Comparison of ENCODE assay signal across 15 cellular contexts in the genomic region with DNA sequence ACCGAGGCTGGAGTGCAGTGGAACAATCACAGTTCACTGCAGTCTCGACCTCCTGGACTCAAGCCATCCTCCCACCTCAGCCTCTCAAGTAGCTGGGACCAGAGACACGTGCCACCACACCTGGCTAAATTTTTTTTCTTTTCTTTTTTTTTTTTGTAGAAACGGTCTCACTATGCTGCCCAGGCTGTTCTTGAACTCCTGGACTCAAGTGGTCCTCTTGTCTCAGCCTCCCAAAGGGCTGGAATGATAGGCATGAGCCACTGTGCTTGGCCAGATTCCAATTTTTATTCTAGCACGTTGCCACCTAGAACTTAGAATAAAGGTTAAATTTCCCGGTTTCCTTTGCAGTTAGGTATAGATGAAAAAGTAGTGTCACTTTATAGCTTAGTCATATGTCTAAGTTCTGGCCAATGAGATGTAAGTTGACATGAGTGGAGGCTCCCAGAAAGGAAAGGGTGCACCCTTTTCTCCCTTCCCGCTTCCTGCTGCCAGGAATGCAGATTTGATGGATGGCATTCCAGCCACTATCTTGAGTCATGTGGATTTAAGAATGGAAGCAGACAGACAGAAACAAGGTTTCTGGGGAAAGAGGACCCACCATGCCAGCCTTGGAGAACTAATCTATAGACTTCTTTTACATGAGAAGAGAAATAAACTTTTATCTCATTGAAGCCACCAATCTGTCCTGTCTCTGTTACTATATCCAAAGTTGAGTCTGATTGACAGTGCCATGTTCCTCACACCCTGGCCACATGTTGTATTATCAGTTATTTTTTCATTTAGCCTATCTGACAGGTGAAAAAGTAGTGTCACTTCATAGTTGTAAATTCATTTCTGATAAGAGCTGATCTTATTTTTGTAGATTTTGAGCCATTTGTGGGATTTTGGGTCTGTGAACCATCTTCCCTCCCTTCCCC.
DNase-seq lines count a peak whose midpoint lies in the region; TF ChIP-seq lines count a peak whose summit lies in the region.
"Had no signal": no experiment of that assay in that cellular context is flagged by ENCODE, and none has a peak within 500 bp of the region (broad histone marks: within the 10 kb centered on the region; RNA-seq: fewer than 3 reads in every experiment).

No MANE protein-coding gene starts in this region.

- no peaks in the 10 kb centered on the region for H4K20me1 ChIP-seq in SU-DHL-6 (ENCODE audit: low read depth, low read length)

- H3K9me3 ChIP-seq in SU-DHL-6 (ENCODE audit: insufficient read depth, low read length), result no peaks in the 10 kb centered on the region
- H3K9me3 ChIP-seq in transverse colon, result no peaks in the 10 kb centered on the region
- H3K9me3 ChIP-seq in tibial artery, result no peaks in the 10 kb centered on the region
- no peaks in the 10 kb centered on the region for H3K9me3 ChIP-seq in WERI-Rb-1 (ENCODE audit: severe bottlenecking)
- H3K9me3 ChIP-seq: breast epithelium, uterus had no signal

- H3K27ac Mint-ChIP-seq in HFFc6, result no peak overlapping the region
- H3K27ac Mint-ChIP-seq: activated T-helper 2 cell treated with anti-CD3 and anti-CD28 coated beads, Interferon-gamma antibody, Interleukin-2, Interleukin-4, amounts not matched to agents 10 μg/mL and 5 μg/mL and 100 μg/mL, durations not matched to agents 14 hours and 24 hours and 36 hours; T-helper 17 cell had no signal

- TF ChIP-seq POLR2A in transverse colon (IDR thresholded peaks at IDR 0.05), result no peak

- H3K36me3 Mint-ChIP-seq in HFFc6 (ENCODE audit: low read depth), result no peaks in the 10 kb centered on the region

- TF ChIP-seq EP300 in transverse colon (IDR thresholded peaks at IDR 0.05; ENCODE audit: low read depth), result no peak

- no peak overlapping the region for H2AFZ ChIP-seq in SU-DHL-6 (ENCODE audit: low read depth, low read length, severe bottlenecking)
- H2AFZ ChIP-seq: parathyroid adenoma had no signal

- H3K27me3 ChIP-seq in SU-DHL-6 (ENCODE audit: low read length) (no peaks in the 10 kb centered on the region), transverse colon (no peaks in the 10 kb centered on the region), tibial artery (no peaks in the 10 kb centered on the region), WERI-Rb-1 (ENCODE audit: insufficient read depth, low read depth, severe bottlenecking) (no peaks in the 10 kb centered on the region)
- H3K27me3 ChIP-seq: breast epithelium, uterus had no signal

- 59 to 61% methylated on average over 5 to 7 of the region's 7 CpGs for WGBS in transverse colon (ENCODE audit: low coverage in 1 of 2), 2 donors

- peaks cover 9% of the 10 kb centered on the region for H3K4me1 Mint-ChIP-seq in HFFc6 (ENCODE audit: low read depth)

- H3F3A ChIP-seq in SU-DHL-6 (ENCODE audit: insufficient read depth), result peaks cover 70% of the 10 kb centered on the region

- DNase-seq in AG08395 (ENCODE audit: low spot score), result peak; percentile 38
- peak; percentile 6 for DNase-seq in HFFc6
- DNase-seq in islet precursor cell, result peak; percentile 83
- DNase-seq in transverse colon, result no peak
- no peak for DNase-seq in tibial artery
- DNase-seq in NCI-H1694 treated with DMSO at 0.1 percent for 48 hours (lab: John Stamatoyannopoulos, UW), result no peak
- DNase-seq in WERI-Rb-1, result no peak
- DNase-seq: KBM-7, NCI-H2029 treated with DMSO at 0.1 percent for 48 hours, T-helper 17 cell, uterus had no signal

- H3K4me2 ChIP-seq in SU-DHL-6 (ENCODE audit: low read depth, low read length, poor library complexity, severe bottlenecking), result peak overlapping the region; percentile 56

- no peak overlapping the region for H3K4me3 Mint-ChIP-seq in HFFc6
- H3K4me3 Mint-ChIP-seq: T-helper 17 cell had no signal

- no peaks in the 10 kb centered on the region for H3K9me2 ChIP-seq in SU-DHL-6 (replicated peaks; ENCODE audit: insufficient read depth, low read length)

- no peaks in the 10 kb centered on the region for H3K9me3 Mint-ChIP-seq in HFFc6
- H3K9me3 Mint-ChIP-seq: activated T-helper 2 cell treated with anti-CD3 and anti-CD28 coated beads, Interferon-gamma antibody, Interleukin-2, Interleukin-4, amounts not matched to agents 10 μg/mL and 5 μg/mL and 100 μg/mL, durations not matched to agents 14 hours and 24 hours and 36 hours had no signal

- no peak overlapping the region for H3K9ac ChIP-seq in SU-DHL-6 (ENCODE audit: low read length)
- H3K9ac ChIP-seq: parathyroid adenoma had no signal

- no peak for TF ChIP-seq CTCF in HFFc6 (IDR thresholded peaks at IDR 0.05)
- TF ChIP-seq CTCF in SU-DHL-6 (IDR thresholded peaks at IDR 0.05; ENCODE audit: insufficient read depth, low read length, poor library complexity, severe bottlenecking), result no peak
- TF ChIP-seq CTCF in transverse colon (IDR thresholded peaks at IDR 0.05), result no peak
- TF ChIP-seq CTCF in tibial artery (IDR thresholded peaks at IDR 0.05), result no peak
- no peak for TF ChIP-seq CTCF in WERI-Rb-1 (IDR thresholded peaks at IDR 0.05; ENCODE audit: low read depth, low read length)

- in situ Hi-C loops in transverse colon (cut with MboI; ENCODE audit: low pct_ligation_motif_present in 1 of 4, low pct_unique_long_range_greater_than_20kb in 1 of 4, low sequenced_read_pairs in 3 of 4), result no loop called here

- H3K27ac ChIP-seq in SU-DHL-6 (ENCODE audit: low read depth, low read length), result peak overlapping the region; percentile 96
- no peak overlapping the region for H3K27ac ChIP-seq in transverse colon
- no peak overlapping the region for H3K27ac ChIP-seq in tibial artery
- H3K27ac ChIP-seq in WERI-Rb-1, result no peak overlapping the region
- H3K27ac ChIP-seq: breast epithelium, parathyroid adenoma, uterus had no signal

- H3K27me3 Mint-ChIP-seq in HFFc6 (ENCODE audit: insufficient read depth), result no peaks in the 10 kb centered on the region; the same call in 1 of the 2 replicates
- H3K27me3 Mint-ChIP-seq: T-helper 17 cell had no signal

- no peaks in the 10 kb centered on the region for H3K79me2 ChIP-seq in SU-DHL-6 (ENCODE audit: insufficient read depth, low read length)
- H3K79me2 ChIP-seq: parathyroid adenoma had no signal

- H3K36me3 ChIP-seq in SU-DHL-6 (ENCODE audit: low read length) (no peaks in the 10 kb centered on the region), transverse colon (no peaks in the 10 kb centered on the region), tibial artery (no peaks in the 10 kb centered on the region), WERI-Rb-1 (no peaks in the 10 kb centered on the region)
- H3K36me3 ChIP-seq: breast epithelium, uterus had no signal

- H3K4me3 ChIP-seq in SU-DHL-6 (ENCODE audit: insufficient read depth, low read length, poor library complexity, severe bottlenecking) (no peak overlapping the region), transverse colon (no peak overlapping the region), tibial artery (no peak overlapping the region), WERI-Rb-1 (ENCODE audit: low read depth, low read length) (no peak overlapping the region)
- H3K4me3 ChIP-seq: breast epithelium, uterus had no signal

- H3K4me1 ChIP-seq in transverse colon, result no peaks in the 10 kb centered on the region
- peaks cover 0 to 4% (median 0%) of the 10 kb centered on the region in 4 donors for H3K4me1 ChIP-seq in tibial artery
- H3K4me1 ChIP-seq: breast epithelium, parathyroid adenoma, uterus had no signal

- intact Hi-C loops in transverse colon (cut with DNase I; ENCODE audit: low total_unique reads) (no loop called here), tibial artery (cut with DNase I; ENCODE audit: low total_unique reads) (no loop called here)

Comparison
In these comparisons a context has a peak if more than half of its experiments do, and no peak if none do; other contexts are left out.
1. DNase-seq: peak in AG08395 (single experiment), HFFc6 (single experiment) and islet precursor cell (single experiment); none in transverse colon (single experiment), tibial artery (0 of 2), NCI-H1694 treated with DMSO at 0.1 percent for 48 hours (single experiment) and WERI-Rb-1 (single experiment).